ENCODE assay signal across 15 cellular contexts in genomic region chr12:1429980-1430379, GRCh38.
DNase-seq lines count a peak whose midpoint lies in the region; ATAC-seq and TF ChIP-seq lines count a peak whose summit lies in the region.
"Had no signal": no experiment of that assay in that cellular context is flagged by ENCODE, and none has a peak within 500 bp of the region (broad histone marks: within the 10 kb centered on the region; RNA-seq: fewer than 3 reads in every experiment).

No MANE protein-coding gene starts in this region.

- intact Hi-C loops in right cardiac atrium (cut with DNase I), result no loop called here

- H3K4me1 Mint-ChIP-seq in activated CD4-positive, alpha-beta T cell treated with anti-CD3 and anti-CD28 coated beads, Interleukin-2, amount 10 ng/mL, durations not matched to agents 7 days and 5 days, result no peaks in the 10 kb centered on the region

- no peaks in the 10 kb centered on the region for H3K36me3 ChIP-seq in ACC112 (ENCODE audit: insufficient read depth, low read length)
- H3K36me3 ChIP-seq: HAP-1, uterus had no signal

- DNase-seq in HL-60 (ENCODE audit: low read depth in 1 of 2, low spot score in 1 of 2), result peak; percentile 12 to 36
- DNase-seq in amniotic epithelial cell (ENCODE audit: low read depth), result peak; percentile 77
- DNase-seq in right cardiac atrium, result peak in 2 of 3 donors; percentile 19 to 39
- no peak for DNase-seq in activated CD4-positive, alpha-beta T cell treated with anti-CD3 and anti-CD28 coated beads, Interleukin-2, amount 10 ng/mL, durations not matched to agents 7 days and 5 days
- DNase-seq in NCI-H82 treated with DMSO at 0.1 percent for 48 hours (lab: John Stamatoyannopoulos, UW; ENCODE audit: unreplicated experiment), result no peak
- DNase-seq: activated CD8-positive, alpha-beta memory T cell treated with anti-CD3 and anti-CD28 coated beads, Interleukin-2, amount 50 U/mL, for 4 hours; C1 segment of cervical spinal cord; central memory CD4-positive, alpha-beta T cell; NCI-H774; uterus had no signal

- H3K27me3 Mint-ChIP-seq in activated CD4-positive, alpha-beta T cell treated with anti-CD3 and anti-CD28 coated beads, Interleukin-2, amount 10 ng/mL, durations not matched to agents 7 days and 5 days, result no peaks in the 10 kb centered on the region

- H3K9me3 Mint-ChIP-seq in activated CD4-positive, alpha-beta T cell treated with anti-CD3 and anti-CD28 coated beads, Interleukin-2, amount 10 ng/mL, durations not matched to agents 7 days and 5 days, result no peaks in the 10 kb centered on the region
- H3K9me3 Mint-ChIP-seq: mesothelial cell of epicardium had no signal

- H3K27ac Mint-ChIP-seq in activated CD4-positive, alpha-beta T cell treated with anti-CD3 and anti-CD28 coated beads, Interleukin-2, amount 10 ng/mL, durations not matched to agents 7 days and 5 days, result no peak overlapping the region
- H3K27ac Mint-ChIP-seq: mesothelial cell of epicardium had no signal

- no peak overlapping the region for H2AFZ ChIP-seq in ACC112 (ENCODE audit: low read length, unreplicated experiment)

- H3K36me3 Mint-ChIP-seq in activated CD4-positive, alpha-beta T cell treated with anti-CD3 and anti-CD28 coated beads, Interleukin-2, amount 10 ng/mL, durations not matched to agents 7 days and 5 days (ENCODE audit: low read depth), result no peaks in the 10 kb centered on the region
- H3K36me3 Mint-ChIP-seq: mesothelial cell of epicardium had no signal

- H3K4me3 ChIP-seq in ACC112 (ENCODE audit: low read depth, low read length) (peak overlapping the region; percentile 8; the same call in 1 of the 2 replicates), HL-60 (replicated peaks; ENCODE audit: insufficient read depth, low read length) (no peak overlapping the region), right cardiac atrium (ENCODE audit: low read length) (no peak overlapping the region)
- H3K4me3 ChIP-seq: HAP-1, uterus had no signal

- H3K27ac ChIP-seq in ACC112 (ENCODE audit: low read depth, low read length) (peak overlapping the region; percentile 61), HL-60 (replicated peaks) (no peak overlapping the region), right cardiac atrium (ENCODE audit: low read length) (no peak overlapping the region)
- H3K27ac ChIP-seq: uterus had no signal

- ATAC-seq in right cardiac atrium (peak; percentile 92 to 93), HG03139 (IDR thresholded peaks at IDR 0.05; ENCODE audit: unreplicated experiment) (no peak), HG02938 (IDR thresholded peaks at IDR 0.05; ENCODE audit: unreplicated experiment) (no peak)

- H3K27me3 ChIP-seq in ACC112 (ENCODE audit: insufficient read depth, low read length), result no peaks in the 10 kb centered on the region
- H3K27me3 ChIP-seq in HL-60 (ENCODE audit: insufficient read depth, poor library complexity, severe bottlenecking), result no peaks in the 10 kb centered on the region
- H3K27me3 ChIP-seq in right cardiac atrium (ENCODE audit: control insufficient read depth, insufficient read depth), result no peaks in the 10 kb centered on the region
- H3K27me3 ChIP-seq: uterus had no signal

- CTCF ChIA-PET in activated CD4-positive, alpha-beta T cell treated with anti-CD3 and anti-CD28 coated beads, Interleukin-2, amount 10 ng/mL, durations not matched to agents 7 days and 5 days (lab: Charles Lee), result no interaction called here

- no peak for TF ChIP-seq CTCF in HL-60 (IDR thresholded peaks at IDR 0.05; ENCODE audit: insufficient read depth, low read length)

- H3K4me1 ChIP-seq in ACC112 (ENCODE audit: control insufficient read depth, insufficient read depth, low read length, unreplicated experiment), result peaks cover 23% of the 10 kb centered on the region
- H3K4me1 ChIP-seq in right cardiac atrium (ENCODE audit: control insufficient read depth, insufficient read depth, low read length), result no peaks in the 10 kb centered on the region
- H3K4me1 ChIP-seq: HAP-1, uterus had no signal

- no peak overlapping the region for H3K4me3 Mint-ChIP-seq in activated CD4-positive, alpha-beta T cell treated with anti-CD3 and anti-CD28 coated beads, Interleukin-2, amount 10 ng/mL, durations not matched to agents 7 days and 5 days
- H3K4me3 Mint-ChIP-seq: mesothelial cell of epicardium had no signal

- POLR2A ChIA-PET in activated CD4-positive, alpha-beta T cell treated with anti-CD3 and anti-CD28 coated beads, Interleukin-2, amount 10 ng/mL, durations not matched to agents 7 days and 5 days (lab: Charles Lee), result no interaction called here

- no peaks in the 10 kb centered on the region for H3K9me3 ChIP-seq in right cardiac atrium (ENCODE audit: control insufficient read depth, low read length)
- H3K9me3 ChIP-seq: HAP-1, uterus had no signal

- no peaks in the 10 kb centered on the region for H3K79me2 ChIP-seq in ACC112 (ENCODE audit: control insufficient read depth, insufficient read depth, low read length, unreplicated experiment)

- 68% methylated on average over 4 of the region's 4 CpGs for WGBS in right cardiac atrium

Comparison
In these comparisons a context has a peak if more than half of its experiments do, and no peak if none do; other contexts are left out.
1. DNase-seq: peak in HL-60 (2 of 2), amniotic epithelial cell (single experiment) and right cardiac atrium (2 of 3); none in activated CD4-positive, alpha-beta T cell treated with anti-CD3 and anti-CD28 coated beads, Interleukin-2, amount 10 ng/mL, durations not matched to agents 7 days and 5 days (single experiment) and NCI-H82 treated with DMSO at 0.1 percent for 48 hours (single experiment).
2. ATAC-seq: peak in right cardiac atrium (2 of 2); none in HG03139 (single experiment) and HG02938 (single experiment).